8 cellular contexts compared by ENCODE assay signal in the genomic region with DNA sequence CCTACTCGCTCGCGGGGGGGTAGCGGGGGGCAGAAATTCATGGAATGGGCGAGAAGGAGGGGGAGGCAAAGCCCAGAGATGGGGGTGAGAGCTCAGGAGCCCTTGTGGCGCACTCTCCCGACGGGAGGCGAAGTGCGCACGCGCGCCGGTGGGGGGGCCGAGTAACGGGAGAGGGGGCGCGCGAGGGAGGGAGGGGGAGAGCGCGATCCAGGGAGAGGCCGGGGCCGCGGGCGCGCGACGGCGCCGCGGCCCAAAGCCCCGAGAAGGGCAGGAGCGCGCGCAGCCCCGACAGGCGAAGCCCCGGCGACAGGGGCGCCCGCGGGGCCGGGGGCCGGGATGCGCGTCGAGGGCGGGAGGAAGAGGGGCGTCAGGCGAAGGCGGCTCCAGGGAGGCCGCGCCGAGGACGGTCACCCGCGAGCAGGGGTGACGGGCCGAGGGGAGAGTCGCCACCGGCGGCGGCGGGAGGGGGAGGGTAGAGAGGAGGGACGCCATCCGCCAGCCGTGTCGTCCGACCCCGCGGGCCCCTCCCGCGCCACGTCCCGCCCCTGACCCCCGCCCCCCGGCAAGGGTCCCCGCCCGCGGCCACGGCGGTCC. TPM values are rescaled to one million over a fixed set of nuclear protein-coding genes. Genes with fewer than 3 reads are reported as not detected.
DNase-seq lines count a peak whose midpoint lies in the region; ATAC-seq and TF ChIP-seq lines count a peak whose summit lies in the region.

No MANE protein-coding gene starts in this region.

- intact Hi-C loops in CD4-positive, alpha-beta memory T cell (cut with micrococcal nuclease): loop anchor here (5.0 to 10.0 kb wide), 4 partner anchors 72 to 398 kb away; partner anchors contain the start of genes EMD, FLNA and SLC10A3
- intact Hi-C loops in PC-9 (cut with micrococcal nuclease; ENCODE audit: unreplicated experiment): loop anchor here (1.0 to 2.0 kb wide), 3 partner anchors 26 to 126 kb away; partner anchors contain the start of gene HCFC1

- BruUV-seq in PC-9 (replicated peaks; lab: Mats Ljungman, UMichigan): no TSS peak

- H3K36me3 ChIP-seq in CD4-positive, alpha-beta memory T cell (ENCODE audit: insufficient read depth, low read length): no peaks in the 10 kb centered on the region
- no peaks in the 10 kb centered on the region for H3K36me3 ChIP-seq in PC-9 (ENCODE audit: low read depth)

- H3K27me3 Mint-ChIP-seq in CD4-positive, alpha-beta memory T cell: no peaks in the 10 kb centered on the region
- no peaks in the 10 kb centered on the region for H3K27me3 Mint-ChIP-seq in nephron (ENCODE audit: low read depth)
- H3K27me3 Mint-ChIP-seq in stimulated activated naive CD8-positive, alpha-beta T cell treated with anti-CD3 and anti-CD28 coated beads, Interleukin-15, amount 100 ng/mL, for 72 hours: no peaks in the 10 kb centered on the region

- DNase-seq in CD4-positive, alpha-beta memory T cell: peak; percentile 60 to 72 (median 71)
- peak; percentile 54 for DNase-seq in HK-2 (ENCODE audit: unreplicated experiment)
- peak in 1 of 2 experiments; percentile 77 for DNase-seq in PC-9
- DNase-seq in activated T-helper 9 cell treated with anti-CD3 and anti-CD28 coated beads, Interleukin-2, amount 50 U/mL, for 16 hours (ENCODE audit: low read depth): peak; percentile 64
- DNase-seq in fibroblast of pulmonary artery (ENCODE audit: low read depth): peak; percentile 63
- DNase-seq in stimulated activated naive CD8-positive, alpha-beta T cell treated with anti-CD3 and anti-CD28 coated beads, Interleukin-15, amount 100 ng/mL, for 72 hours: peak; percentile 54 to 69

- peaks cover 0 to under 1% (median 0%) of the 10 kb centered on the region in 8 donors for H3K9me3 Mint-ChIP-seq in CD4-positive, alpha-beta memory T cell
- H3K9me3 Mint-ChIP-seq in nephron: peaks cover 25% of the 10 kb centered on the region
- no peaks in the 10 kb centered on the region for H3K9me3 Mint-ChIP-seq in stimulated activated naive CD8-positive, alpha-beta T cell treated with anti-CD3 and anti-CD28 coated beads, Interleukin-15, amount 100 ng/mL, for 72 hours

- H4K20me1 ChIP-seq in PC-9 (ENCODE audit: insufficient read depth): peaks cover 36% of the 10 kb centered on the region

- no peaks in the 10 kb centered on the region for H3K9me2 ChIP-seq in PC-9 (ENCODE audit: insufficient read depth)

- no peak for TF ChIP-seq CTCF in PC-9 (conservative IDR thresholded peaks at IDR 0.05)
- TF ChIP-seq CTCF in fibroblast of pulmonary artery (IDR thresholded peaks at IDR 0.05; ENCODE audit: low read length, missing control alignments): no peak
- no peak for TF ChIP-seq CTCF in nephron (IDR thresholded peaks at IDR 0.05; ENCODE audit: unreplicated experiment in 3 of 3)

- CTCF ChIA-PET in CD4-positive, alpha-beta memory T cell (lab: Charles Lee; ENCODE audit: partially characterized antibody): interaction anchor here (1.2 to 2.6 kb wide), 2 partner anchors 38 to 39 kb away, joined by 3 to 6 read pairs; no protein-coding TSS in a partner anchor
- CTCF ChIA-PET in PC-9 (lab: Charles Lee): interaction anchor here (0.5 kb wide), 1 partner anchor 127 kb away, joined by 4 read pairs; no protein-coding TSS in a partner anchor

- H3K27ac ChIP-seq in CD4-positive, alpha-beta memory T cell (ENCODE audit: low read depth, low read length): peak overlapping the region; percentile 96
- H3K27ac ChIP-seq in PC-9: no peak overlapping the region

- no peaks in the 10 kb centered on the region for H3F3A ChIP-seq in PC-9 (ENCODE audit: insufficient read depth, low read depth)

- peaks cover 0 to 28% of the 10 kb centered on the region in 2 donors for H3K36me3 Mint-ChIP-seq in CD4-positive, alpha-beta memory T cell
- no peaks in the 10 kb centered on the region for H3K36me3 Mint-ChIP-seq in nephron (ENCODE audit: low read depth)

- peaks cover 45% of the 10 kb centered on the region for H3K4me1 ChIP-seq in CD4-positive, alpha-beta memory T cell (ENCODE audit: insufficient read depth, low read length)
- H3K4me1 ChIP-seq in PC-9 (replicated peaks; ENCODE audit: insufficient read depth): 0 out of 2 replicates have a peak, but pooled peaks cover 14% of the 10 kb centered on the region

- ATAC-seq in GM19438 (IDR thresholded peaks at IDR 0.05; ENCODE audit: low read depth, unreplicated experiment): peak; percentile 30
- peak; percentile 46 for ATAC-seq in stimulated activated naive CD8-positive, alpha-beta T cell treated with anti-CD3 and anti-CD28 coated beads, Interleukin-15, amount 100 ng/mL, for 72 hours

- POLR2A ChIA-PET in CD4-positive, alpha-beta memory T cell (lab: Charles Lee; ENCODE audit: partially characterized antibody): interaction anchor here (0.6 to 3.1 kb wide), 7 partner anchors 10 to 302 kb away, joined by 3 to 13 read pairs (median 4); partner anchors contain the start of gene RPL10
- POLR2A ChIA-PET in PC-9 (lab: Charles Lee; ENCODE audit: unreplicated experiment): interaction anchor here (0.6 to 0.8 kb wide), 3 partner anchors 18 to 92 kb away, joined by 3 to 12 read pairs (median 8); no protein-coding TSS in a partner anchor

- H3K27me3 ChIP-seq in CD4-positive, alpha-beta memory T cell (ENCODE audit: insufficient read depth, low read length): no peaks in the 10 kb centered on the region
- H3K27me3 ChIP-seq in PC-9 (ENCODE audit: insufficient read depth, low read depth): no peaks in the 10 kb centered on the region

- peaks cover 32 to 55% (median 36%) of the 10 kb centered on the region in 4 donors for H3K4me1 Mint-ChIP-seq in CD4-positive, alpha-beta memory T cell
- peaks cover 42% of the 10 kb centered on the region for H3K4me1 Mint-ChIP-seq in nephron
- peaks cover 58% of the 10 kb centered on the region for H3K4me1 Mint-ChIP-seq in stimulated activated naive CD8-positive, alpha-beta T cell treated with anti-CD3 and anti-CD28 coated beads, Interleukin-15, amount 100 ng/mL, for 72 hours

- peak overlapping the region; percentile 89 to 97 (median 96) for H3K4me3 Mint-ChIP-seq in CD4-positive, alpha-beta memory T cell
- peak overlapping the region; percentile 89 to 94 (median 92) for H3K4me3 Mint-ChIP-seq in nephron
- peak overlapping the region; percentile 95 to 98 for H3K4me3 Mint-ChIP-seq in stimulated activated naive CD8-positive, alpha-beta T cell treated with anti-CD3 and anti-CD28 coated beads, Interleukin-15, amount 100 ng/mL, for 72 hours

- H3K9me3 ChIP-seq in CD4-positive, alpha-beta memory T cell (ENCODE audit: control insufficient read depth in 1 of 2, low read length in 2 of 2): no peaks in the 10 kb centered on the region
- H3K9me3 ChIP-seq in PC-9 (ENCODE audit: insufficient read depth, low read depth): no peaks in the 10 kb centered on the region

- H2AFZ ChIP-seq in PC-9: no peak overlapping the region

- peak overlapping the region; percentile 84 for H3K4me2 ChIP-seq in PC-9

- peaks cover 51% of the 10 kb centered on the region for H3K79me2 ChIP-seq in PC-9 (ENCODE audit: low read depth)

- H3K27ac Mint-ChIP-seq in CD4-positive, alpha-beta memory T cell: peak overlapping the region; percentile 94 to 98 (median 97)
- H3K27ac Mint-ChIP-seq in nephron: peak overlapping the region; percentile 54 to 90 (median 89)
- peak overlapping the region; percentile 84 to 99 for H3K27ac Mint-ChIP-seq in stimulated activated naive CD8-positive, alpha-beta T cell treated with anti-CD3 and anti-CD28 coated beads, Interleukin-15, amount 100 ng/mL, for 72 hours

- peak overlapping the region; percentile 75 to 76 for H3K4me3 ChIP-seq in CD4-positive, alpha-beta memory T cell (ENCODE audit: low read length in 2 of 2)
- H3K4me3 ChIP-seq in PC-9 (peak overlapping the region; percentile 79), fibroblast of pulmonary artery (replicated peaks; ENCODE audit: low read depth, low read length) (peak overlapping the region; percentile 70)

RNA-seq across cellular contexts. Expression of gene MECP2, which starts 0.4 kb away (rescaled TPM):
- 100 to 1,000 TPM; 103 to 108 TPM for total RNA-seq in CD4-positive, alpha-beta memory T cell
- polyA plus RNA-seq in CD4-positive, alpha-beta memory T cell: 10 to 100 TPM in 1 of 2 donors, 1 to 10 TPM in 1; 9.5 to 26.5 TPM
- total RNA-seq in PC-9 (2021): 85.6 and 90.1 TPM in 2 replicates

RNA-seq across cellular contexts. Expression of gene OPN1LW, which starts 46.9 kb away (rescaled TPM):
- total RNA-seq in CD4-positive, alpha-beta memory T cell: not detected
- not detected for polyA plus RNA-seq in CD4-positive, alpha-beta memory T cell
- not detected in 2 replicates for total RNA-seq in PC-9 (2021)
